ENCODE assay signal across 1 cellular context in the genomic region with DNA sequence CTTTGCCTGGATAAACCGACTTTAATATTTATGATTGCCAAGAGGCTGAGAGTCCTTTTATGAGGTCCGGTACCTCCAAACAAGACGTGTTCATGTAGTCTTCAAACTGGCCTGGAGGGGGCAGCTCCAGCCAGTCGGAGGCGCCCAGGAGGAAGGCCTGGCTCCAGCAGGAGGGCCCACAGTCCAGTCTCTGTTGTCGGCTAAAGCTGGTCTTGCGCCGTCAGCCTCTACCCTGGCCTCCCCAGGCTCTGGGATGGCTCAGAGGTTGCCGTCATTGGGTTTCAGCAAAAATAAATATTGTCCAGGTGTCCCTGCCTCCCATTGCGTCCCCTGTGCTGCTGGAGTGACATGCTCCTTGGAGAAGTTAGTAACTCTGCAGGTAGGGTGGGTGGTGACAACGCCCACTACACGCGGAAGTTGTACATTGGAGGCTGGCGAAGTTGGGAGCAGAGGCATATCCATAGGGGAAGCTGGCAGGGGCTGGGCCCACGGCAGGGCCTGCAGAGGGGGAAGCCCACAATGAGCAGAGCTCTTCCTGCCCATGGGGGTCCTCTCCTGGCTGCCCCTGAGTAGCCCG.
A peak's percentile ranks its signal among the peaks of the same experiment; 100 is the strongest.
TF ChIP-seq lines count a peak whose summit lies in the region.

No MANE protein-coding gene starts in this region.

TF ChIP-seq in HepG2, 621 proteins besides CTCF, POLR2A, EP300 and RAD21 (continues in another document):
- TF ChIP-seq ZNF557 (CRISPR knock-in tag; IDR thresholded peaks at IDR 0.05) (0 out of 2 replicates have a peak, but pooled peaks have one; percentile 1), ZFX (CRISPR knock-in tag; IDR thresholded peaks at IDR 0.05; ENCODE audit: low read depth) (peak; percentile 73), SP4 (CRISPR knock-in tag; IDR thresholded peaks at IDR 0.05) (no peak), ZFP82 (CRISPR knock-in tag; IDR thresholded peaks at IDR 0.05; ENCODE audit: borderline replicate concordance) (peak; percentile 34; the same call in 1 of the 2 replicates), ZFAT (CRISPR knock-in tag; conservative IDR thresholded peaks at IDR 0.05) (no peak), FOXA1 (IDR thresholded peaks at IDR 0.05) (no peak), FOXA1 (CRISPR knock-in tag; IDR thresholded peaks at IDR 0.05) (0 out of 2 replicates have a peak, but pooled peaks have one; percentile 15), TBX2 (CRISPR knock-in tag; IDR thresholded peaks at IDR 0.05; ENCODE audit: borderline replicate concordance) (0 out of 2 replicates have a peak, but pooled peaks have one; percentile 7), ZNF224 (CRISPR knock-in tag; IDR thresholded peaks at IDR 0.05) (0 out of 2 replicates have a peak, but pooled peaks have one; percentile 33), SAP130 (CRISPR knock-in tag; IDR thresholded peaks at IDR 0.05; ENCODE audit: low read depth) (peak; percentile 4; the same call in 1 of the 2 replicates), DR1 (CRISPR knock-in tag; IDR thresholded peaks at IDR 0.05) (no peak), TEAD3 (CRISPR knock-in tag; optimal IDR thresholded peaks at IDR 0.05; ENCODE audit: borderline replicate concordance) (peak; percentile 37), ZNF768 (CRISPR knock-in tag; IDR thresholded peaks at IDR 0.05) (peak; percentile 91), XRCC5 (optimal IDR thresholded peaks at IDR 0.05; ENCODE audit: low read length) (peak; percentile 48), KMT2B (CRISPR knock-in tag; IDR thresholded peaks at IDR 0.05) (0 out of 2 replicates have a peak, but pooled peaks have one; percentile 4), ZSCAN25 (CRISPR knock-in tag; IDR thresholded peaks at IDR 0.05) (no peak), SMAD3 (CRISPR knock-in tag; IDR thresholded peaks at IDR 0.05) (0 out of 2 replicates have a peak, but pooled peaks have one; percentile 34), ZNF572 (CRISPR knock-in tag; IDR thresholded peaks at IDR 0.05) (peak; percentile 52; the same call in 1 of the 2 replicates), KAT8 (CRISPR knock-in tag; IDR thresholded peaks at IDR 0.05) (no peak), KLF6 (CRISPR knock-in tag; IDR thresholded peaks at IDR 0.05) (no peak), FOXJ3 (CRISPR knock-in tag; IDR thresholded peaks at IDR 0.05; ENCODE audit: borderline replicate concordance) (no peak), FOXK1 (CRISPR knock-in tag; IDR thresholded peaks at IDR 0.05; ENCODE audit: borderline replicate concordance, low read depth) (peak; percentile 31; the same call in 1 of the 2 replicates), HNF4A (CRISPR knock-in tag; IDR thresholded peaks at IDR 0.05) (peak; percentile 22; the same call in 1 of the 2 replicates), ZNF430 (CRISPR knock-in tag; IDR thresholded peaks at IDR 0.05) (peak; percentile 30; the same call in 1 of the 2 replicates), ZBTB42 (CRISPR knock-in tag; IDR thresholded peaks at IDR 0.05) (0 out of 2 replicates have a peak, but pooled peaks have one; percentile 13), HDAC1 (CRISPR knock-in tag; IDR thresholded peaks at IDR 0.05) (0 out of 2 replicates have a peak, but pooled peaks have one; percentile 36), CAMTA2 (CRISPR knock-in tag; IDR thresholded peaks at IDR 0.05; ENCODE audit: borderline replicate concordance) (peak; percentile 41; the same call in 1 of the 2 replicates)
- TF ChIP-seq, protein P1, sequence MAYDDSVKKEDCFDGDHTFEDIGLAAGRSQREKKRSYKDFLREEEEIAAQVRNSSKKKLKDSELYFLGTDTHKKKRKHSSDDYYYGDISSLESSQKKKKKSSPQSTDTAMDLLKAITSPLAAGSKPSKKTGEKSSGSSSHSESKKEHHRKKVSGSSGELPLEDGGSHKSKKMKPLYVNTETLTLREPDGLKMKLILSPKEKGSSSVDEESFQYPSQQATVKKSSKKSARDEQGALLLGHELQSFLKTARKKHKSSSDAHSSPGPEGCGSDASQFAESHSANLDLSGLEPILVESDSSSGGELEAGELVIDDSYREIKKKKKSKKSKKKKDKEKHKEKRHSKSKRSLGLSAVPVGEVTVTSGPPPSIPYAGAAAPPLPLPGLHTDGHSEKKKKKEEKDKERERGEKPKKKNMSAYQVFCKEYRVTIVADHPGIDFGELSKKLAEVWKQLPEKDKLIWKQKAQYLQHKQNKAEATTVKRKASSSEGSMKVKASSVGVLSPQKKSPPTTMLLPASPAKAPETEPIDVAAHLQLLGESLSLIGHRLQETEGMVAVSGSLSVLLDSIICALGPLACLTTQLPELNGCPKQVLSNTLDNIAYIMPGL (CRISPR knock-in tag; IDR thresholded peaks at IDR 0.05; ENCODE audit: borderline replicate concordance in 1 of 2, low read depth in 1 of 2) = peak in 1 of 2 experiments; percentile 63; a peak in 2 of 4 replicates
- TF ChIP-seq, protein P2, sequence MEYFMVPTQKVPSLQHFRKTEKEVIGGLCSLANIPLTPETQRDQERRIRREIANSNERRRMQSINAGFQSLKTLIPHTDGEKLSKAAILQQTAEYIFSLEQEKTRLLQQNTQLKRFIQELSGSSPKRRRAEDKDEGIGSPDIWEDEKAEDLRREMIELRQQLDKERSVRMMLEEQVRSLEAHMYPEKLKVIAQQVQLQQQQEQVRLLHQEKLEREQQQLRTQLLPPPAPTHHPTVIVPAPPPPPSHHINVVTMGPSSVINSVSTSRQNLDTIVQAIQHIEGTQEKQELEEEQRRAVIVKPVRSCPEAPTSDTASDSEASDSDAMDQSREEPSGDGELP (IDR thresholded peaks at IDR 0.05; ENCODE audit: borderline replicate concordance, low read depth) = peak; percentile 10; the same call in 1 of the 2 replicates
- TF ChIP-seq, protein P3, sequence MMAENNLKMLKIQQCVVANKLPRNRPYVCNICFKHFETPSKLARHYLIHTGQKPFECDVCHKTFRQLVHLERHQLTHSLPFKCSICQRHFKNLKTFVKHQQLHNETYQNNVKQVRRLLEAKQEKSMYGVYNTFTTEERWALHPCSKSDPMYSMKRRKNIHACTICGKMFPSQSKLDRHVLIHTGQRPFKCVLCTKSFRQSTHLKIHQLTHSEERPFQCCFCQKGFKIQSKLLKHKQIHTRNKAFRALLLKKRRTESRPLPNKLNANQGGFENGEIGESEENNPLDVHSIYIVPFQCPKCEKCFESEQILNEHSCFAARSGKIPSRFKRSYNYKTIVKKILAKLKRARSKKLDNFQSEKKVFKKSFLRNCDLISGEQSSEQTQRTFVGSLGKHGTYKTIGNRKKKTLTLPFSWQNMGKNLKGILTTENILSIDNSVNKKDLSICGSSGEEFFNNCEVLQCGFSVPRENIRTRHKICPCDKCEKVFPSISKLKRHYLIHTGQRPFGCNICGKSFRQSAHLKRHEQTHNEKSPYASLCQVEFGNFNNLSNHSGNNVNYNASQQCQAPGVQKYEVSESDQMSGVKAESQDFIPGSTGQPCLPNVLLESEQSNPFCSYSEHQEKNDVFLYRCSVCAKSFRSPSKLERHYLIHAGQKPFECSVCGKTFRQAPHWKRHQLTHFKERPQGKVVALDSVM (CRISPR knock-in tag; IDR thresholded peaks at IDR 0.05) = peak; percentile 97
- TF ChIP-seq, protein P4, sequence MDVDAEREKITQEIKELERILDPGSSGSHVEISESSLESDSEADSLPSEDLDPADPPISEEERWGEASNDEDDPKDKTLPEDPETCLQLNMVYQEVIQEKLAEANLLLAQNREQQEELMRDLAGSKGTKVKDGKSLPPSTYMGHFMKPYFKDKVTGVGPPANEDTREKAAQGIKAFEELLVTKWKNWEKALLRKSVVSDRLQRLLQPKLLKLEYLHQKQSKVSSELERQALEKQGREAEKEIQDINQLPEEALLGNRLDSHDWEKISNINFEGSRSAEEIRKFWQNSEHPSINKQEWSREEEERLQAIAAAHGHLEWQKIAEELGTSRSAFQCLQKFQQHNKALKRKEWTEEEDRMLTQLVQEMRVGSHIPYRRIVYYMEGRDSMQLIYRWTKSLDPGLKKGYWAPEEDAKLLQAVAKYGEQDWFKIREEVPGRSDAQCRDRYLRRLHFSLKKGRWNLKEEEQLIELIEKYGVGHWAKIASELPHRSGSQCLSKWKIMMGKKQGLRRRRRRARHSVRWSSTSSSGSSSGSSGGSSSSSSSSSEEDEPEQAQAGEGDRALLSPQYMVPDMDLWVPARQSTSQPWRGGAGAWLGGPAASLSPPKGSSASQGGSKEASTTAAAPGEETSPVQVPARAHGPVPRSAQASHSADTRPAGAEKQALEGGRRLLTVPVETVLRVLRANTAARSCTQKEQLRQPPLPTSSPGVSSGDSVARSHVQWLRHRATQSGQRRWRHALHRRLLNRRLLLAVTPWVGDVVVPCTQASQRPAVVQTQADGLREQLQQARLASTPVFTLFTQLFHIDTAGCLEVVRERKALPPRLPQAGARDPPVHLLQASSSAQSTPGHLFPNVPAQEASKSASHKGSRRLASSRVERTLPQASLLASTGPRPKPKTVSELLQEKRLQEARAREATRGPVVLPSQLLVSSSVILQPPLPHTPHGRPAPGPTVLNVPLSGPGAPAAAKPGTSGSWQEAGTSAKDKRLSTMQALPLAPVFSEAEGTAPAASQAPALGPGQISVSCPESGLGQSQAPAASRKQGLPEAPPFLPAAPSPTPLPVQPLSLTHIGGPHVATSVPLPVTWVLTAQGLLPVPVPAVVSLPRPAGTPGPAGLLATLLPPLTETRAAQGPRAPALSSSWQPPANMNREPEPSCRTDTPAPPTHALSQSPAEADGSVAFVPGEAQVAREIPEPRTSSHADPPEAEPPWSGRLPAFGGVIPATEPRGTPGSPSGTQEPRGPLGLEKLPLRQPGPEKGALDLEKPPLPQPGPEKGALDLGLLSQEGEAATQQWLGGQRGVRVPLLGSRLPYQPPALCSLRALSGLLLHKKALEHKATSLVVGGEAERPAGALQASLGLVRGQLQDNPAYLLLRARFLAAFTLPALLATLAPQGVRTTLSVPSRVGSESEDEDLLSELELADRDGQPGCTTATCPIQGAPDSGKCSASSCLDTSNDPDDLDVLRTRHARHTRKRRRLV (CRISPR knock-in tag; IDR thresholded peaks at IDR 0.05) = 0 out of 2 replicates have a peak, but pooled peaks have one; percentile 36
- TF ChIP-seq, protein P5, sequence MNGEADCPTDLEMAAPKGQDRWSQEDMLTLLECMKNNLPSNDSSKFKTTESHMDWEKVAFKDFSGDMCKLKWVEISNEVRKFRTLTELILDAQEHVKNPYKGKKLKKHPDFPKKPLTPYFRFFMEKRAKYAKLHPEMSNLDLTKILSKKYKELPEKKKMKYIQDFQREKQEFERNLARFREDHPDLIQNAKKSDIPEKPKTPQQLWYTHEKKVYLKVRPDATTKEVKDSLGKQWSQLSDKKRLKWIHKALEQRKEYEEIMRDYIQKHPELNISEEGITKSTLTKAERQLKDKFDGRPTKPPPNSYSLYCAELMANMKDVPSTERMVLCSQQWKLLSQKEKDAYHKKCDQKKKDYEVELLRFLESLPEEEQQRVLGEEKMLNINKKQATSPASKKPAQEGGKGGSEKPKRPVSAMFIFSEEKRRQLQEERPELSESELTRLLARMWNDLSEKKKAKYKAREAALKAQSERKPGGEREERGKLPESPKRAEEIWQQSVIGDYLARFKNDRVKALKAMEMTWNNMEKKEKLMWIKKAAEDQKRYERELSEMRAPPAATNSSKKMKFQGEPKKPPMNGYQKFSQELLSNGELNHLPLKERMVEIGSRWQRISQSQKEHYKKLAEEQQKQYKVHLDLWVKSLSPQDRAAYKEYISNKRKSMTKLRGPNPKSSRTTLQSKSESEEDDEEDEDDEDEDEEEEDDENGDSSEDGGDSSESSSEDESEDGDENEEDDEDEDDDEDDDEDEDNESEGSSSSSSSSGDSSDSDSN (CRISPR knock-in tag; IDR thresholded peaks at IDR 0.05) = peak; percentile 29; the same call in 1 of the 2 replicates
- TF ChIP-seq, protein P6, sequence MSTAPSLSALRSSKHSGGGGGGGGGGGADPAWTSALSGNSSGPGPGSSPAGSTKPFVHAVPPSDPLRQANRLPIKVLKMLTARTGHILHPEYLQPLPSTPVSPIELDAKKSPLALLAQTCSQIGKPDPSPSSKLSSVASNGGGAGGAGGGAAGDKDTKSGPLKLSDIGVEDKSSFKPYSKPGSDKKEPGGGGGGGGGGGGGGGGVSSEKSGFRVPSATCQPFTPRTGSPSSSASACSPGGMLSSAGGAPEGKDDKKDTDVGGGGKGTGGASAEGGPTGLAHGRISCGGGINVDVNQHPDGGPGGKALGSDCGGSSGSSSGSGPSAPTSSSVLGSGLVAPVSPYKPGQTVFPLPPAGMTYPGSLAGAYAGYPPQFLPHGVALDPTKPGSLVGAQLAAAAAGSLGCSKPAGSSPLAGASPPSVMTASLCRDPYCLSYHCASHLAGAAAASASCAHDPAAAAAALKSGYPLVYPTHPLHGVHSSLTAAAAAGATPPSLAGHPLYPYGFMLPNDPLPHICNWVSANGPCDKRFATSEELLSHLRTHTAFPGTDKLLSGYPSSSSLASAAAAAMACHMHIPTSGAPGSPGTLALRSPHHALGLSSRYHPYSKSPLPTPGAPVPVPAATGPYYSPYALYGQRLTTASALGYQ (CRISPR knock-in tag; IDR thresholded peaks at IDR 0.05) = no peak
- TF ChIP-seq, protein P7, sequence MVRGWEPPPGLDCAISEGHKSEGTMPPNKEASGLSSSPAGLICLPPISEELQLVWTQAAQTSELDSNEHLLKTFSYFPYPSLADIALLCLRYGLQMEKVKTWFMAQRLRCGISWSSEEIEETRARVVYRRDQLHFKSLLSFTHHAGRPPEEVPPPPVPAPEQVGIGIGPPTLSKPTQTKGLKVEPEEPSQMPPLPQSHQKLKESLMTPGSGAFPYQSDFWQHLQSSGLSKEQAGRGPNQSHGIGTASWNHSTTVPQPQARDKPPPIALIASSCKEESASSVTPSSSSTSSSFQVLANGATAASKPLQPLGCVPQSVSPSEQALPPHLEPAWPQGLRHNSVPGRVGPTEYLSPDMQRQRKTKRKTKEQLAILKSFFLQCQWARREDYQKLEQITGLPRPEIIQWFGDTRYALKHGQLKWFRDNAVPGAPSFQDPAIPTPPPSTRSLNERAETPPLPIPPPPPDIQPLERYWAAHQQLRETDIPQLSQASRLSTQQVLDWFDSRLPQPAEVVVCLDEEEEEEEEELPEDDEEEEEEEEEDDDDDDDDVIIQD (CRISPR knock-in tag; IDR thresholded peaks at IDR 0.05; ENCODE audit: low read depth) = no peak
- TF ChIP-seq, protein P8, sequence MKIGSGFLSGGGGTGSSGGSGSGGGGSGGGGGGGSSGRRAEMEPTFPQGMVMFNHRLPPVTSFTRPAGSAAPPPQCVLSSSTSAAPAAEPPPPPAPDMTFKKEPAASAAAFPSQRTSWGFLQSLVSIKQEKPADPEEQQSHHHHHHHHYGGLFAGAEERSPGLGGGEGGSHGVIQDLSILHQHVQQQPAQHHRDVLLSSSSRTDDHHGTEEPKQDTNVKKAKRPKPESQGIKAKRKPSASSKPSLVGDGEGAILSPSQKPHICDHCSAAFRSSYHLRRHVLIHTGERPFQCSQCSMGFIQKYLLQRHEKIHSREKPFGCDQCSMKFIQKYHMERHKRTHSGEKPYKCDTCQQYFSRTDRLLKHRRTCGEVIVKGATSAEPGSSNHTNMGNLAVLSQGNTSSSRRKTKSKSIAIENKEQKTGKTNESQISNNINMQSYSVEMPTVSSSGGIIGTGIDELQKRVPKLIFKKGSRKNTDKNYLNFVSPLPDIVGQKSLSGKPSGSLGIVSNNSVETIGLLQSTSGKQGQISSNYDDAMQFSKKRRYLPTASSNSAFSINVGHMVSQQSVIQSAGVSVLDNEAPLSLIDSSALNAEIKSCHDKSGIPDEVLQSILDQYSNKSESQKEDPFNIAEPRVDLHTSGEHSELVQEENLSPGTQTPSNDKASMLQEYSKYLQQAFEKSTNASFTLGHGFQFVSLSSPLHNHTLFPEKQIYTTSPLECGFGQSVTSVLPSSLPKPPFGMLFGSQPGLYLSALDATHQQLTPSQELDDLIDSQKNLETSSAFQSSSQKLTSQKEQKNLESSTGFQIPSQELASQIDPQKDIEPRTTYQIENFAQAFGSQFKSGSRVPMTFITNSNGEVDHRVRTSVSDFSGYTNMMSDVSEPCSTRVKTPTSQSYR (CRISPR knock-in tag; IDR thresholded peaks at IDR 0.05; ENCODE audit: borderline replicate concordance) = peak; percentile 25; the same call in 1 of the 2 replicates
